14 cellular contexts compared by ENCODE assay signal in genomic region chr1:41151846-41152245, GRCh38.
A peak's percentile ranks its signal among the peaks of the same experiment; 100 is the strongest.
DNase-seq lines count a peak whose midpoint lies in the region; ATAC-seq, FAIRE-seq and TF ChIP-seq lines count a peak whose summit lies in the region.
"Had no signal": no experiment of that assay in that cellular context is flagged by ENCODE, and none has a peak within 500 bp of the region (broad histone marks: within the 10 kb centered on the region; RNA-seq: fewer than 3 reads in every experiment).

No MANE protein-coding gene starts in this region.

- no peak overlapping the region for H4K91ac ChIP-seq in neuronal stem cell (ENCODE audit: low read depth, low read length, poor library complexity)

- H3K9ac ChIP-seq in GM23248 (peak overlapping the region; percentile 44), smooth muscle cell (ENCODE audit: low read depth) (peak overlapping the region; percentile 27), neuronal stem cell (ENCODE audit: low read depth, low read length, poor library complexity) (no peak overlapping the region)

- H2AFZ ChIP-seq in GM23248 (no peak overlapping the region), smooth muscle cell (ENCODE audit: low read depth) (no peak overlapping the region), neuronal stem cell (ENCODE audit: low read length) (no peak overlapping the region)

- H2BK5ac ChIP-seq in neuronal stem cell (ENCODE audit: low read length): no peak overlapping the region

- H3K4ac ChIP-seq in neuronal stem cell (ENCODE audit: low read length): no peak overlapping the region

- H3K36me3 ChIP-seq in GM23248 (ENCODE audit: low read depth) (peaks cover 10% of the 10 kb centered on the region), breast epithelium (no peaks in the 10 kb centered on the region), right lobe of liver (no peaks in the 10 kb centered on the region), smooth muscle cell (ENCODE audit: low read depth) (no peaks in the 10 kb centered on the region), neuronal stem cell (replicated peaks in 1 of 2; ENCODE audit: control insufficient read depth in 2 of 2, insufficient read depth in 2 of 2, low read length in 2 of 2) (peaks cover 4 to 63% of the 10 kb centered on the region in 2 donors)

- H2BK12ac ChIP-seq in neuronal stem cell (ENCODE audit: low read length): no peak overlapping the region

- no peaks in the 10 kb centered on the region for H3K9me2 ChIP-seq in GM23248 (ENCODE audit: insufficient read depth)

- no peak overlapping the region for H3K18ac ChIP-seq in neuronal stem cell (ENCODE audit: low read length)

- no peak for FAIRE-seq in GM19239 (lab: Jason Lieb, UNC)
- FAIRE-seq: GM12891 had no signal

- H3K79me2 ChIP-seq in GM23248 (ENCODE audit: insufficient read depth) (no peaks in the 10 kb centered on the region), smooth muscle cell (ENCODE audit: low read depth) (no peaks in the 10 kb centered on the region)

- H4K20me1 ChIP-seq in GM23248 (ENCODE audit: insufficient read depth): no peaks in the 10 kb centered on the region
- H4K20me1 ChIP-seq in smooth muscle cell (ENCODE audit: low read depth): no peaks in the 10 kb centered on the region

- no peaks in the 10 kb centered on the region for H3K79me1 ChIP-seq in neuronal stem cell (ENCODE audit: low read depth, low read length)

- TF ChIP-seq POLR2A in breast epithelium (IDR thresholded peaks at IDR 0.05): no peak
- TF ChIP-seq POLR2A in right lobe of liver (IDR thresholded peaks at IDR 0.05): no peak

- 52 to 53% methylated on average over 4 of the region's 4 CpGs for WGBS in GM23248 (ENCODE audit: low coverage in 1 of 2, low lambda C conversion rate in 2 of 2, missing lambda C conversion rate in 2 of 2), 2 experiments
- 85% methylated on average over 4 of the region's 4 CpGs for WGBS in right lobe of liver (ENCODE audit: insufficient coverage, low coverage, low lambda C conversion rate, missing lambda C conversion rate)
- WGBS in smooth muscle cell (ENCODE audit: low lambda C conversion rate): 62% methylated on average over 4 of the region's 4 CpGs
- no CpG with 5 or more reads among the region's 4 CpGs for WGBS in neuronal stem cell (ENCODE audit: extremely low coverage in 2 of 2, insufficient read length in 2 of 2, insufficient replicate concordance in 1 of 2), 2 donors

- no peak for TF ChIP-seq CTCF in breast epithelium (IDR thresholded peaks at IDR 0.05)
- no peak for TF ChIP-seq CTCF in right lobe of liver (IDR thresholded peaks at IDR 0.05)
- TF ChIP-seq CTCF in smooth muscle cell (IDR thresholded peaks at IDR 0.05; ENCODE audit: borderline replicate concordance, insufficient read depth, poor library complexity, severe bottlenecking): no peak

- peak overlapping the region; percentile 60 for H3K4me2 ChIP-seq in GM23248 (ENCODE audit: unreplicated experiment)
- H3K4me2 ChIP-seq in smooth muscle cell: peak overlapping the region; percentile 48
- no peak overlapping the region for H3K4me2 ChIP-seq in neuronal stem cell (ENCODE audit: insufficient read depth, low read length, poor library complexity, severe bottlenecking)

- H2AK5ac ChIP-seq in neuronal stem cell (ENCODE audit: low read depth, low read length): no peak overlapping the region

- intact Hi-C loops in breast epithelium (cut with DNase I; ENCODE audit: low total_unique reads) (no loop called here), right lobe of liver (cut with DNase I) (no loop called here)

- H3K4me3 ChIP-seq in GM23248: no peak overlapping the region
- H3K4me3 ChIP-seq in breast epithelium: no peak overlapping the region
- H3K4me3 ChIP-seq in right lobe of liver: no peak overlapping the region
- no peak overlapping the region for H3K4me3 ChIP-seq in smooth muscle cell
- H3K4me3 ChIP-seq in neuronal stem cell (ENCODE audit: low read length in 2 of 2): no peak overlapping the region

- H3K14ac ChIP-seq in neuronal stem cell (ENCODE audit: low read length): no peak overlapping the region

- no peak overlapping the region for H4K8ac ChIP-seq in neuronal stem cell (ENCODE audit: low read depth, low read length)

- in situ Hi-C loops in GM23248 (cut with MboI): no loop called here

- H3K4me1 ChIP-seq in GM23248 (ENCODE audit: insufficient read depth) (peaks cover 52% of the 10 kb centered on the region), breast epithelium (peaks cover 0 to 6% of the 10 kb centered on the region in 2 donors), right lobe of liver (peaks cover 0 to 68% (median 23%) of the 10 kb centered on the region in 4 donors), smooth muscle cell (ENCODE audit: low read depth) (peaks cover 11% of the 10 kb centered on the region), neuronal stem cell (ENCODE audit: control insufficient read depth in 2 of 2, insufficient read depth in 1 of 2, low read depth in 1 of 2, low read length in 2 of 2) (peaks cover 0 to 1% of the 10 kb centered on the region in 2 donors)

- peak overlapping the region; percentile 73 for H3K27ac ChIP-seq in GM23248
- H3K27ac ChIP-seq in breast epithelium: peak overlapping the region; percentile 43 to 45
- peak overlapping the region; percentile 51 to 79 (median 67) for H3K27ac ChIP-seq in right lobe of liver
- peak overlapping the region; percentile 88 for H3K27ac ChIP-seq in smooth muscle cell (ENCODE audit: low read depth)
- H3K27ac ChIP-seq in neuronal stem cell (replicated peaks; ENCODE audit: low read length): no peak overlapping the region

- H3K27me3 ChIP-seq in GM23248 (replicated peaks; ENCODE audit: insufficient read depth): no peaks in the 10 kb centered on the region
- H3K27me3 ChIP-seq in breast epithelium: no peaks in the 10 kb centered on the region
- H3K27me3 ChIP-seq in right lobe of liver: no peaks in the 10 kb centered on the region
- H3K27me3 ChIP-seq in smooth muscle cell (ENCODE audit: low read depth): no peaks in the 10 kb centered on the region
- no peaks in the 10 kb centered on the region for H3K27me3 ChIP-seq in neuronal stem cell (ENCODE audit: control insufficient read depth in 3 of 3, insufficient read depth in 3 of 3, low read depth in 1 of 3, low read length in 3 of 3)

- H2BK15ac ChIP-seq in neuronal stem cell (ENCODE audit: low read length): no peak overlapping the region

- DNase-seq in GM23248 (peak; percentile 26), breast epithelium (ENCODE audit: low spot score in 2 of 2) (no peak), right lobe of liver (no peak), smooth muscle cell (lab: John Stamatoyannopoulos, UW; ENCODE audit: unreplicated experiment) (no peak), NCI-H2227 (lab: John Stamatoyannopoulos, UW; ENCODE audit: unreplicated experiment) (no peak), neuronal stem cell (ENCODE audit: low spot score) (no peak), GM19239 (ENCODE audit: insufficient read length, low spot score) (no peak), dedifferentiated amniotic fluid mesenchymal stem cell (ENCODE audit: extremely low spot score) (no peak)
- DNase-seq: activated CD4-positive, CD25-positive, alpha-beta regulatory T cell treated with anti-CD3 and anti-CD28 coated beads, Interleukin-2, amount 50 U/mL, for 72 hours; activated naive CD8-positive, alpha-beta T cell treated with anti-CD3 and anti-CD28 coated beads, Interleukin-2, amount 10 ng/mL, durations not matched to agents 7 days and 5 days; effector CD8-positive, alpha-beta T cell; NCI-H1105 treated with DMSO at 0.1 percent for 48 hours; T-cell had no signal

- H2BK120ac ChIP-seq in neuronal stem cell (ENCODE audit: low read depth, low read length): no peak overlapping the region

- no peaks in the 10 kb centered on the region for H3K9me3 ChIP-seq in GM23248 (ENCODE audit: low read depth)
- no peaks in the 10 kb centered on the region for H3K9me3 ChIP-seq in breast epithelium
- no peaks in the 10 kb centered on the region for H3K9me3 ChIP-seq in right lobe of liver
- no peaks in the 10 kb centered on the region for H3K9me3 ChIP-seq in smooth muscle cell (replicated peaks; ENCODE audit: low read depth)
- peaks cover 0 to 13% of the 10 kb centered on the region in 2 donors for H3K9me3 ChIP-seq in neuronal stem cell (replicated peaks in 1 of 2; ENCODE audit: control insufficient read depth in 2 of 2, insufficient read depth in 1 of 2, low read depth in 1 of 2, low read length in 2 of 2)

- peaks cover 42% of the 10 kb centered on the region for H3F3A ChIP-seq in GM23248 (ENCODE audit: insufficient read depth)
- peaks cover 5% of the 10 kb centered on the region for H3F3A ChIP-seq in smooth muscle cell (ENCODE audit: low read depth)

- ATAC-seq in right lobe of liver: no peak
- ATAC-seq: T-cell had no signal

- no peak overlapping the region for H3K23ac ChIP-seq in neuronal stem cell (ENCODE audit: low read depth, low read length, poor library complexity)
